Comparison of ENCODE assay signal across 14 cellular contexts in genomic region chr17:74959826-74960738, GRCh38. TPM values are rescaled to one million over a fixed set of nuclear protein-coding genes. Genes with fewer than 3 reads are reported as not detected.
DNase-seq lines count a peak whose midpoint lies in the region; ATAC-seq and TF ChIP-seq lines count a peak whose summit lies in the region.
"Had no signal": no experiment of that assay in that cellular context is flagged by ENCODE, and none has a peak within 500 bp of the region (broad histone marks: within the 10 kb centered on the region; RNA-seq: fewer than 3 reads in every experiment).

No MANE protein-coding gene starts in this region.

- H3K79me2 ChIP-seq in GM23248 (ENCODE audit: insufficient read depth) = no peaks in the 10 kb centered on the region

- no peaks in the 10 kb centered on the region for H3K9me3 Mint-ChIP-seq in natural killer cell treated with Interleukin-12 subunit alpha and Interleukin-12 subunit beta and Interleukin-15 and Interleukin-18, amount 100 ng/mL, for 72 hours

- 0 out of 2 replicates have a peak overlapping the region, but pooled peaks have one; percentile 33 for H2AFZ ChIP-seq in GM23248

- no peaks in the 10 kb centered on the region for H3K36me3 Mint-ChIP-seq in natural killer cell treated with Interleukin-12 subunit alpha and Interleukin-12 subunit beta and Interleukin-15 and Interleukin-18, amount 100 ng/mL, for 72 hours

- peak; percentile 20 for TF ChIP-seq CTCF in RWPE2 (IDR thresholded peaks at IDR 0.05; ENCODE audit: poor library complexity, severe bottlenecking)

- no peaks in the 10 kb centered on the region for H3K9me3 ChIP-seq in GM23248 (ENCODE audit: low read depth)
- H3K9me3 ChIP-seq in RWPE2 (ENCODE audit: severe bottlenecking) = no peaks in the 10 kb centered on the region
- H3K9me3 ChIP-seq: BLaER1 treated with 17β-estradiol and CSF1 and Interleukin-3, amounts not matched to agents 10 nM and 100 nM; heart left ventricle had no signal

- H3K27ac ChIP-seq in GM23248 (no peak overlapping the region), RWPE2 (ENCODE audit: poor library complexity, severe bottlenecking) (no peak overlapping the region)
- H3K27ac ChIP-seq: BLaER1 treated with 17β-estradiol and CSF1 and Interleukin-3, amounts not matched to agents 10 nM and 100 nM; brain microvascular endothelial cell; heart left ventricle had no signal

- 53 to 54% methylated on average over 17 of the region's 17 CpGs for WGBS in GM23248 (ENCODE audit: low coverage in 1 of 2, low lambda C conversion rate in 2 of 2, missing lambda C conversion rate in 2 of 2), 2 experiments

- H3K27me3 Mint-ChIP-seq in natural killer cell treated with Interleukin-12 subunit alpha and Interleukin-12 subunit beta and Interleukin-15 and Interleukin-18, amount 100 ng/mL, for 72 hours = peaks cover 0 to 9% of the 10 kb centered on the region in 2 donors

- H4K20me1 ChIP-seq in GM23248 (ENCODE audit: insufficient read depth) = no peaks in the 10 kb centered on the region

- H3K4me1 Mint-ChIP-seq in natural killer cell treated with Interleukin-12 subunit alpha and Interleukin-12 subunit beta and Interleukin-15 and Interleukin-18, amount 100 ng/mL, for 72 hours (ENCODE audit: low read depth in 2 of 2) = peaks cover 0 to 7% of the 10 kb centered on the region in 2 donors

- H3K27me3 ChIP-seq in GM23248 (replicated peaks; ENCODE audit: insufficient read depth) (no peaks in the 10 kb centered on the region), RWPE2 (ENCODE audit: insufficient read depth, poor library complexity, severe bottlenecking) (no peaks in the 10 kb centered on the region)
- H3K27me3 ChIP-seq: BLaER1 treated with 17β-estradiol and CSF1 and Interleukin-3, amounts not matched to agents 10 nM and 100 nM; brain microvascular endothelial cell had no signal

- in situ Hi-C loops in ACHN (cut with HindIII; ENCODE audit: low pct_ligation_motif_present, low pct_unique_long_range_greater_than_20kb, low sequenced_read_pairs) = no loop called here
- in situ Hi-C loops in GM23248 (cut with MboI) = no loop called here

- H3K36me3 ChIP-seq in GM23248 (ENCODE audit: low read depth) = no peaks in the 10 kb centered on the region
- no peaks in the 10 kb centered on the region for H3K36me3 ChIP-seq in RWPE2 (ENCODE audit: low read depth)
- H3K36me3 ChIP-seq: BLaER1 treated with 17β-estradiol and CSF1 and Interleukin-3, amounts not matched to agents 10 nM and 100 nM; brain microvascular endothelial cell had no signal

- ATAC-seq in RWPE2 (ENCODE audit: low read depth) (peak; percentile 38), HG02938 (IDR thresholded peaks at IDR 0.05; ENCODE audit: unreplicated experiment) (no peak)
- ATAC-seq in natural killer cell treated with Interleukin-12 subunit alpha and Interleukin-12 subunit beta and Interleukin-15 and Interleukin-18, amount 100 ng/mL, for 72 hours = no peak

- H3F3A ChIP-seq in GM23248 (ENCODE audit: insufficient read depth) = no peaks in the 10 kb centered on the region

- H3K27ac Mint-ChIP-seq in natural killer cell treated with Interleukin-12 subunit alpha and Interleukin-12 subunit beta and Interleukin-15 and Interleukin-18, amount 100 ng/mL, for 72 hours = no peak overlapping the region

- no peak overlapping the region for H3K4me3 ChIP-seq in GM23248
- H3K4me3 ChIP-seq in RWPE2 (ENCODE audit: severe bottlenecking) = no peak overlapping the region
- H3K4me3 ChIP-seq: BLaER1 treated with 17β-estradiol and CSF1 and Interleukin-3, amounts not matched to agents 10 nM and 100 nM; heart left ventricle; lung had no signal

- no peak overlapping the region for H3K4me3 Mint-ChIP-seq in natural killer cell treated with Interleukin-12 subunit alpha and Interleukin-12 subunit beta and Interleukin-15 and Interleukin-18, amount 100 ng/mL, for 72 hours

- H3K4me1 ChIP-seq in GM23248 (ENCODE audit: insufficient read depth) (no peaks in the 10 kb centered on the region), RWPE2 (ENCODE audit: insufficient read depth, poor library complexity, severe bottlenecking) (peaks cover 4% of the 10 kb centered on the region)

- H3K9ac ChIP-seq in GM23248 = no peak overlapping the region
- H3K9ac ChIP-seq: BLaER1 treated with 17β-estradiol and CSF1 and Interleukin-3, amounts not matched to agents 10 nM and 100 nM had no signal

- H3K9me2 ChIP-seq in GM23248 (ENCODE audit: insufficient read depth) = no peaks in the 10 kb centered on the region

- H3K4me2 ChIP-seq in GM23248 (ENCODE audit: unreplicated experiment) = no peak overlapping the region

- intact Hi-C loops in posterior vena cava (cut with DNase I) = no loop called here

- DNase-seq in ACHN (peak; percentile 24), GM23248 (peak; percentile 75), RWPE2 (ENCODE audit: low spot score) (no peak), hepatic stellate cell (ENCODE audit: low spot score) (peak; percentile 51), posterior vena cava (ENCODE audit: low spot score) (no peak)
- DNase-seq in natural killer cell treated with Interleukin-12 subunit alpha and Interleukin-12 subunit beta and Interleukin-15 and Interleukin-18, amount 100 ng/mL, for 72 hours (ENCODE audit: low spot score) = no peak
- DNase-seq in stimulated activated CD4-positive, alpha-beta T cell treated with anti-CD3 and anti-CD28 coated beads, Interleukin-1b, Interleukin-23, amount 100 ng/mL, for 48 hours = no peak
- DNase-seq: heart left ventricle, NCI-H1436 treated with DMSO at 0.1 percent for 48 hours had no signal

RNA-seq across cellular contexts. Expression of gene HID1, which starts 12.5 kb away (rescaled TPM):
- not detected in 2 replicates for total RNA-seq in GM23248 (2014; rRNA removed; shearing (Covaris generic))
- not detected in 2 replicates for polyA plus RNA-seq in GM23248 (2016; fragmentation: Nextera tagmentation; extraction: Ambion mirVana)
- total RNA-seq in posterior vena cava = 10 to 100 TPM; 11.7 to 13.0 TPM
- total RNA-seq in natural killer cell treated with Interleukin-12 subunit alpha and Interleukin-12 subunit beta and Interleukin-15 and Interleukin-18, amount 100 ng/mL, for 72 hours = under 1 TPM; 0.47 to 0.83 TPM

RNA-seq across cellular contexts. Expression of gene OTOP3, which starts 24.4 kb away (rescaled TPM):
- not detected in 2 replicates for total RNA-seq in GM23248 (2014; rRNA removed; shearing (Covaris generic))
- not detected in 2 replicates for polyA plus RNA-seq in GM23248 (2016; fragmentation: Nextera tagmentation; extraction: Ambion mirVana)
- total RNA-seq in posterior vena cava = not detected
- not detected for total RNA-seq in natural killer cell treated with Interleukin-12 subunit alpha and Interleukin-12 subunit beta and Interleukin-15 and Interleukin-18, amount 100 ng/mL, for 72 hours
- total RNA-seq: heart left ventricle, lung, osteocyte had no signal
- polyA plus RNA-seq: heart left ventricle, lung had no signal

RNA-seq across cellular contexts. Expression of gene CDR2L, which starts 27.4 kb away (rescaled TPM):
- total RNA-seq in GM23248 (2014; rRNA removed; shearing (Covaris generic)) = 23.9 and 31.4 TPM in 2 replicates
- polyA plus RNA-seq in GM23248 (2016; fragmentation: Nextera tagmentation; extraction: Ambion mirVana) = 18.0 and 18.4 TPM in 2 replicates
- total RNA-seq in posterior vena cava = 10 to 100 TPM; 17.4 to 26.0 TPM
- total RNA-seq in natural killer cell treated with Interleukin-12 subunit alpha and Interleukin-12 subunit beta and Interleukin-15 and Interleukin-18, amount 100 ng/mL, for 72 hours = under 1 TPM; 0.07 to 0.47 TPM

RNA-seq across cellular contexts. Expression of gene OTOP2, which starts 36.0 kb away (rescaled TPM):
- total RNA-seq in GM23248 (2014; rRNA removed; shearing (Covaris generic)) = not detected in 2 replicates
- not detected in 2 replicates for polyA plus RNA-seq in GM23248 (2016; fragmentation: Nextera tagmentation; extraction: Ambion mirVana)
- total RNA-seq in posterior vena cava = not detected
- total RNA-seq in natural killer cell treated with Interleukin-12 subunit alpha and Interleukin-12 subunit beta and Interleukin-15 and Interleukin-18, amount 100 ng/mL, for 72 hours = not detected
- total RNA-seq: heart left ventricle, lung, osteocyte had no signal
- polyA plus RNA-seq: heart left ventricle, lung had no signal

RNA-seq across cellular contexts. Expression of gene USH1G, which starts 37.0 kb away (rescaled TPM):
- not detected in 2 replicates for total RNA-seq in GM23248 (2014; rRNA removed; shearing (Covaris generic))
- not detected in 2 replicates for polyA plus RNA-seq in GM23248 (2016; fragmentation: Nextera tagmentation; extraction: Ambion mirVana)
- not detected for total RNA-seq in posterior vena cava
- total RNA-seq in natural killer cell treated with Interleukin-12 subunit alpha and Interleukin-12 subunit beta and Interleukin-15 and Interleukin-18, amount 100 ng/mL, for 72 hours = not detected
- total RNA-seq: heart left ventricle, lung, osteocyte had no signal
- polyA plus RNA-seq: heart left ventricle had no signal

Comparison
In these comparisons a context has a peak if more than half of its experiments do, and no peak if none do; other contexts are left out.
1. DNase-seq: peak in ACHN (single experiment), GM23248 (single experiment) and hepatic stellate cell (single experiment); none in RWPE2 (single experiment), posterior vena cava (single experiment), natural killer cell treated with Interleukin-12 subunit alpha and Interleukin-12 subunit beta and Interleukin-15 and Interleukin-18, amount 100 ng/mL, for 72 hours (single experiment) and stimulated activated CD4-positive, alpha-beta T cell treated with anti-CD3 and anti-CD28 coated beads, Interleukin-1b, Interleukin-23, amount 100 ng/mL, for 48 hours (single experiment).
2. RNA of gene HID1, which starts 12.5 kb away (total RNA-seq): 11.7 to 13.0 TPM in posterior vena cava; 0.47 to 0.83 TPM in natural killer cell treated with Interleukin-12 subunit alpha and Interleukin-12 subunit beta and Interleukin-15 and Interleukin-18, amount 100 ng/mL, for 72 hours and not detected in GM23248; every median in the first group is over 4 times any median in the second.
3. RNA of gene CDR2L, which starts 27.4 kb away (total RNA-seq): 17.4 to 26.0 TPM in posterior vena cava and 23.9 to 31.4 TPM in GM23248; 0.07 to 0.47 TPM in natural killer cell treated with Interleukin-12 subunit alpha and Interleukin-12 subunit beta and Interleukin-15 and Interleukin-18, amount 100 ng/mL, for 72 hours; every median in the first group is over 10 times any median in the second.